32 cellular contexts compared by ENCODE assay signal in the genomic region with DNA sequence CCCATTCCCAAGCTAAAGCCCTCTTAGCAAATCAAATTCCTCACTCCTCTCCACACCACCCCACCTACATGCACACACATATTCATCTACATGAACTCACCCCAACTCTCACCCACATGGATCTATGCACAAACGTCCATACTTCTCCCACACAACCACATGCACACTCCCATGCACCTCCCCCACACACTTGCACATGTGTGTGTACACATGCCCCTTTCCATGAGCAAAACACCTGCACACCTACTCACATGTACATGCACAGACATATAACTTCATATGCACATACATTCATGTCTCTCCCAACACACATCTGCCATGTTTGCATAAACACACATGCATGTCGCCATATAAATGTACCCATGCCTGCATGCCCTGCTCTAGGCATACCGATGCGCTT. TPM values are rescaled to one million over a fixed set of nuclear protein-coding genes. Genes with fewer than 3 reads are reported as not detected.
"Had no signal": no experiment of that assay in that cellular context is flagged by ENCODE, and none has a peak within 500 bp of the region (broad histone marks: within the 10 kb centered on the region; RNA-seq: fewer than 3 reads in every experiment).

No MANE protein-coding gene starts in this region.

- H3K4me1 ChIP-seq: left ventricle myocardium inferior, pancreas, prostate gland, sigmoid colon, spleen, suprapubic skin, tibial artery, upper lobe of right lung had no signal

- H3K27ac Mint-ChIP-seq: immature natural killer cell; mesothelial cell of epicardium; natural killer cell treated with Interleukin-12 subunit alpha and Interleukin-12 subunit beta and Interleukin-15 and Interleukin-18, amount 100 ng/mL, for 72 hours; stimulated activated effector memory CD8-positive, alpha-beta T cell treated with anti-CD3 and anti-CD28 coated beads, Interleukin-12 subunit alpha, Interleukin-12 subunit beta, amount 100 ng/mL, for 72 hours; stimulated activated naive CD8-positive, alpha-beta T cell treated with anti-CD3 and anti-CD28 coated beads, Interleukin-15, Interleukin-2, amounts not matched to agents 100 ng/mL and 50 ng/mL, for 24 hours had no signal

- H3K9me3 Mint-ChIP-seq: immature natural killer cell; mesothelial cell of epicardium; natural killer cell treated with Interleukin-12 subunit alpha and Interleukin-12 subunit beta and Interleukin-15 and Interleukin-18, amount 100 ng/mL, for 72 hours; stimulated activated effector memory CD8-positive, alpha-beta T cell treated with anti-CD3 and anti-CD28 coated beads, Interleukin-12 subunit alpha, Interleukin-12 subunit beta, amount 100 ng/mL, for 72 hours; stimulated activated naive CD8-positive, alpha-beta T cell treated with anti-CD3 and anti-CD28 coated beads, Interleukin-15, Interleukin-2, amounts not matched to agents 100 ng/mL and 50 ng/mL, for 24 hours had no signal

- H3K4me1 Mint-ChIP-seq: immature natural killer cell; mesothelial cell of epicardium; naive thymus-derived CD4-positive, alpha-beta T cell; stimulated activated effector memory CD8-positive, alpha-beta T cell treated with anti-CD3 and anti-CD28 coated beads, Interleukin-12 subunit alpha, Interleukin-12 subunit beta, amount 100 ng/mL, for 72 hours had no signal

- H3K27me3 ChIP-seq: pancreas, tibial artery, upper lobe of right lung had no signal

- H3K4me3 Mint-ChIP-seq: immature natural killer cell; mesothelial cell of epicardium; naive thymus-derived CD4-positive, alpha-beta T cell; natural killer cell treated with Interleukin-12 subunit alpha and Interleukin-12 subunit beta and Interleukin-15 and Interleukin-18, amount 100 ng/mL, for 72 hours; stimulated activated effector memory CD8-positive, alpha-beta T cell treated with anti-CD3 and anti-CD28 coated beads, Interleukin-12 subunit alpha, Interleukin-12 subunit beta, amount 100 ng/mL, for 72 hours; stimulated activated naive CD8-positive, alpha-beta T cell treated with anti-CD3 and anti-CD28 coated beads, Interleukin-15, Interleukin-2, amounts not matched to agents 100 ng/mL and 50 ng/mL, for 24 hours had no signal

- H3K27ac ChIP-seq: left ventricle myocardium inferior, pancreas, prostate gland, sigmoid colon, spleen, suprapubic skin, thoracic aorta, tibial artery, upper lobe of right lung had no signal

- H3K9me3 ChIP-seq: left ventricle myocardium inferior, pancreas, prostate gland, sigmoid colon, spleen, suprapubic skin, thoracic aorta, tibial artery, upper lobe of right lung had no signal

- H3K4me3 ChIP-seq: left ventricle myocardium inferior, lung, pancreas, prostate gland, sigmoid colon, spleen, suprapubic skin, thoracic aorta, tibial artery, upper lobe of right lung had no signal

- DNase-seq: hypothalamus; immature natural killer cell; left ventricle myocardium inferior; mesendoderm; naive thymus-derived CD4-positive, alpha-beta T cell; nucleus accumbens; pancreas; retina; right cardiac atrium; sigmoid colon; small intestine; spleen; stimulated activated CD4-positive, alpha-beta T cell treated with anti-CD3 and anti-CD28 coated beads, Interleukin-4, amount 100 ng/mL, for 24 hours; stimulated activated naive CD4-positive, alpha-beta T cell; tibial artery; trophoblast cell; upper lobe of right lung had no signal

- H3K36me3 ChIP-seq: left ventricle myocardium inferior, pancreas, prostate gland, sigmoid colon, spleen, suprapubic skin, thoracic aorta, tibial artery, upper lobe of right lung had no signal

- H3K36me3 Mint-ChIP-seq: immature natural killer cell; mesothelial cell of epicardium; naive thymus-derived CD4-positive, alpha-beta T cell; natural killer cell treated with Interleukin-12 subunit alpha and Interleukin-12 subunit beta and Interleukin-15 and Interleukin-18, amount 100 ng/mL, for 72 hours; stimulated activated effector memory CD8-positive, alpha-beta T cell treated with anti-CD3 and anti-CD28 coated beads, Interleukin-12 subunit alpha, Interleukin-12 subunit beta, amount 100 ng/mL, for 72 hours had no signal

- ATAC-seq: naive thymus-derived CD4-positive, alpha-beta T cell; natural killer cell treated with Interleukin-12 subunit alpha and Interleukin-12 subunit beta and Interleukin-15 and Interleukin-18, amount 100 ng/mL, for 72 hours; pancreas; right cardiac atrium; stimulated activated effector memory CD8-positive, alpha-beta T cell treated with anti-CD3 and anti-CD28 coated beads, Interleukin-12 subunit alpha, Interleukin-12 subunit beta, amount 100 ng/mL, for 72 hours; upper lobe of right lung had no signal

RNA-seq across cellular contexts. Expression of a gene that starts 22.8 kb away (rescaled TPM):
- total RNA-seq: kidney epithelial cell; left ventricle myocardium inferior; lung; mesothelial cell of epicardium; mononuclear cell; myocyte; naive thymus-derived CD4-positive, alpha-beta T cell; natural killer cell treated with Interleukin-12 subunit alpha and Interleukin-12 subunit beta and Interleukin-15 and Interleukin-18, amount 100 ng/mL, for 72 hours; osteoblast; pancreas; right cardiac atrium; sigmoid colon; spleen; subcutaneous adipose tissue; thoracic aorta; upper lobe of right lung had no signal
- polyA plus RNA-seq: immature natural killer cell; lung; naive thymus-derived CD4-positive, alpha-beta T cell; neural cell; right cardiac atrium; small intestine; spleen had no signal

RNA-seq across cellular contexts. Expression of a gene that starts 53.0 kb away (rescaled TPM):
- total RNA-seq: left ventricle myocardium inferior; lower leg skin; mononuclear cell; myocyte; naive thymus-derived CD4-positive, alpha-beta T cell; natural killer cell treated with Interleukin-12 subunit alpha and Interleukin-12 subunit beta and Interleukin-15 and Interleukin-18, amount 100 ng/mL, for 72 hours; osteoblast; prostate gland; right cardiac atrium; sigmoid colon; spleen; subcutaneous adipose tissue; thoracic aorta; upper lobe of right lung had no signal
- polyA plus RNA-seq: immature natural killer cell; naive thymus-derived CD4-positive, alpha-beta T cell; neural cell; right cardiac atrium had no signal
